ENCODE assay signal across 9 cellular contexts in genomic region chr6:107670792-107671199, GRCh38.
DNase-seq lines count a peak whose midpoint lies in the region; ATAC-seq, FAIRE-seq and TF ChIP-seq lines count a peak whose summit lies in the region.
"Had no signal": no experiment of that assay in that cellular context is flagged by ENCODE, and none has a peak within 500 bp of the region (broad histone marks: within the 10 kb centered on the region; RNA-seq: fewer than 3 reads in every experiment).

No MANE protein-coding gene starts in this region.

- H3K27ac Mint-ChIP-seq in CD4-positive, CD25-positive, alpha-beta regulatory T cell, result peak overlapping the region in 2 of 3 donors; percentile 36 to 84
- H3K27ac Mint-ChIP-seq in naive B cell, result peak overlapping the region; percentile 59 to 90 (median 85)

- peaks cover 0 to 13% (median 5%) of the 10 kb centered on the region in 4 donors for H3K4me1 Mint-ChIP-seq in CD4-positive, CD25-positive, alpha-beta regulatory T cell
- peaks cover 51 to 78% (median 66%) of the 10 kb centered on the region in 3 donors for H3K4me1 Mint-ChIP-seq in naive B cell

- H3K36me3 Mint-ChIP-seq in CD4-positive, CD25-positive, alpha-beta regulatory T cell, result no peaks in the 10 kb centered on the region
- H3K36me3 Mint-ChIP-seq in naive B cell, result no peaks in the 10 kb centered on the region

- intact Hi-C loops in colonic mucosa (cut with DNase I), result loop anchor here (10.0 kb wide), 1 partner anchor 356 kb away; no protein-coding TSS in a partner anchor

- ATAC-seq in CD4-positive, CD25-positive, alpha-beta regulatory T cell (ENCODE audit: low read depth in 2 of 2), result no peak
- ATAC-seq in GM19452 (IDR thresholded peaks at IDR 0.05; ENCODE audit: unreplicated experiment) (peak; percentile 35), naive B cell (ENCODE audit: low read depth in 2 of 2) (peak; percentile 55 to 57), GM19328 (IDR thresholded peaks at IDR 0.05; ENCODE audit: unreplicated experiment) (no peak)

- H3K9ac ChIP-seq in colonic mucosa (ENCODE audit: low read depth in 2 of 2, low read length in 2 of 2), result no peak overlapping the region

- TF ChIP-seq CTCF in colonic mucosa (IDR thresholded peaks at IDR 0.05), result no peak

- no peaks in the 10 kb centered on the region for H3K9me3 Mint-ChIP-seq in CD4-positive, CD25-positive, alpha-beta regulatory T cell
- H3K9me3 Mint-ChIP-seq in naive B cell, result peaks cover 0 to 2% (median 0%) of the 10 kb centered on the region in 7 donors

- no peaks in the 10 kb centered on the region for H3K36me3 ChIP-seq in CD4-positive, CD25-positive, alpha-beta regulatory T cell (ENCODE audit: control insufficient read depth, insufficient read depth, low read length)
- no peaks in the 10 kb centered on the region for H3K36me3 ChIP-seq in colonic mucosa

- no peak overlapping the region for H3K27ac ChIP-seq in CD4-positive, CD25-positive, alpha-beta regulatory T cell (ENCODE audit: insufficient read depth, low read length, poor library complexity, severe bottlenecking)
- no peak overlapping the region for H3K27ac ChIP-seq in colonic mucosa

- H3K9me3 ChIP-seq in CD4-positive, CD25-positive, alpha-beta regulatory T cell (ENCODE audit: control insufficient read depth in 2 of 2, low read length in 2 of 2), result no peaks in the 10 kb centered on the region
- H3K9me3 ChIP-seq in colonic mucosa, result no peaks in the 10 kb centered on the region

- H3K27me3 ChIP-seq in CD4-positive, CD25-positive, alpha-beta regulatory T cell (ENCODE audit: control insufficient read depth, insufficient read depth, low read length), result no peaks in the 10 kb centered on the region
- H3K27me3 ChIP-seq in colonic mucosa, result no peaks in the 10 kb centered on the region

- peak in 1 of 3 donors; percentile 20 for DNase-seq in CD4-positive, CD25-positive, alpha-beta regulatory T cell
- DNase-seq in NOMO-1 treated with DMSO at 0.1 percent for 48 hours (lab: John Stamatoyannopoulos, UW; ENCODE audit: unreplicated experiment) (peak; percentile 90), colonic mucosa (peak; percentile 42), naive B cell (peak; percentile 76), HTR-8/SVneo (ENCODE audit: insufficient read length, low spot score) (no peak), NCI-H345 (lab: John Stamatoyannopoulos, UW) (no peak)

- peaks cover 8% of the 10 kb centered on the region for H3K4me1 ChIP-seq in CD4-positive, CD25-positive, alpha-beta regulatory T cell (ENCODE audit: control insufficient read depth, insufficient read depth, low read length, poor library complexity, severe bottlenecking)
- H3K4me1 ChIP-seq in colonic mucosa, result no peaks in the 10 kb centered on the region

- peaks cover 17% of the 10 kb centered on the region for H3K27me3 Mint-ChIP-seq in CD4-positive, CD25-positive, alpha-beta regulatory T cell
- H3K27me3 Mint-ChIP-seq in naive B cell, result no peaks in the 10 kb centered on the region

- H3K4me3 ChIP-seq in CD4-positive, CD25-positive, alpha-beta regulatory T cell (ENCODE audit: low read depth, low read length), result no peak overlapping the region
- H3K4me3 ChIP-seq in colonic mucosa, result no peak overlapping the region

- H3K4me3 Mint-ChIP-seq in CD4-positive, CD25-positive, alpha-beta regulatory T cell, result no peak overlapping the region
- peak overlapping the region; percentile 2 to 85 (median 70) for H3K4me3 Mint-ChIP-seq in naive B cell

- FAIRE-seq in HTR-8/SVneo (lab: Jason Lieb, UNC), result no peak
- FAIRE-seq: colon had no signal

Comparison
In these comparisons a context has a peak if more than half of its experiments do, and no peak if none do; other contexts are left out.
1. ATAC-seq: peak in GM19452 (single experiment) and naive B cell (2 of 2); none in CD4-positive, CD25-positive, alpha-beta regulatory T cell (0 of 2) and GM19328 (single experiment).
2. DNase-seq: peak in NOMO-1 treated with DMSO at 0.1 percent for 48 hours (single experiment), colonic mucosa (single experiment) and naive B cell (single experiment); none in HTR-8/SVneo (single experiment) and NCI-H345 (single experiment).
3. H3K4me3 Mint-ChIP-seq: peak in naive B cell (8 of 8); none in CD4-positive, CD25-positive, alpha-beta regulatory T cell (0 of 4).